ENCODE assay signal across 17 cellular contexts in the genomic region with DNA sequence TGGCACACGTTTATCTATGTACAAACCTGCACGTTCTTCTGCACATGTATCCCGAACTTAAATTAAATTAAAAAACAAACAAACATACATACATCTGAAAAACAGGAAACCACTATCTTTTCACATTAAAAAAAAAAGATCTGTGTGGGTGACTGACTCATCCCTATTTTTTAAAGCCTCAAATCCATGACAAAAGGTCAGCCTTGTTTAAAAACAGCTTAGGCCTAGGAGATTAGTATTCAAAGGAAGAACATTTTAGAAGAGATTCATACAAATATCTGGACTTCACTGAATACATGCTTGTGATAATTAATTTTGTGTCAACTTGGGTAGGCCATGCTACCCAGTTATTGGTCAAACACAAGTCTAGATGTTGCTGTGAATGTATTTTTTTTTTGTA.
"Had no signal": no experiment of that assay in that cellular context is flagged by ENCODE, and none has a peak within 500 bp of the region (broad histone marks: within the 10 kb centered on the region; RNA-seq: fewer than 3 reads in every experiment).

No MANE protein-coding gene starts in this region.

- H3K9me3 Mint-ChIP-seq: activated naive CD4-positive, alpha-beta T cell treated with anti-CD3 and anti-CD28 coated beads for 36 hours; activated naive CD8-positive, alpha-beta T cell treated with anti-CD3 and anti-CD28 coated beads, Interleukin-2, amount 50 U/mL, for 24 hours; memory B cell; T-helper 2 cell treated with Interferon-gamma antibody and Interleukin-4, amounts not matched to agents 5 μg/mL and 100 μg/mL, for 36 hours had no signal

- H3K4me3 ChIP-seq: cardiac muscle cell, tibial nerve had no signal

- H3K4me3 Mint-ChIP-seq: activated naive CD4-positive, alpha-beta T cell treated with anti-CD3 and anti-CD28 coated beads for 36 hours; activated naive CD8-positive, alpha-beta T cell treated with anti-CD3 and anti-CD28 coated beads, Interleukin-2, amount 50 U/mL, for 24 hours; memory B cell; T-helper 2 cell treated with Interferon-gamma antibody and Interleukin-4, amounts not matched to agents 5 μg/mL and 100 μg/mL, for 36 hours had no signal

- FAIRE-seq: endometrium, small intestine had no signal

- H3K9me3 ChIP-seq: tibial nerve had no signal

- H3K36me3 ChIP-seq: cardiac muscle cell, tibial nerve had no signal

- H3K27ac Mint-ChIP-seq: activated naive CD4-positive, alpha-beta T cell treated with anti-CD3 and anti-CD28 coated beads for 36 hours; memory B cell; T-helper 2 cell treated with Interferon-gamma antibody and Interleukin-4, amounts not matched to agents 5 μg/mL and 100 μg/mL, for 36 hours had no signal

- H3K36me3 Mint-ChIP-seq: memory B cell had no signal

- H3K27me3 Mint-ChIP-seq: activated naive CD8-positive, alpha-beta T cell treated with anti-CD3 and anti-CD28 coated beads, Interleukin-2, amount 50 U/mL, for 24 hours; memory B cell had no signal

- DNase-seq: activated CD4-positive, alpha-beta T cell treated with anti-CD3 and anti-CD28 coated beads, Interleukin-2, amount 50 U/mL, for 1 hour; activated naive CD4-positive, alpha-beta T cell treated with anti-CD3 and anti-CD28 coated beads for 36 hours; activated naive CD8-positive, alpha-beta T cell treated with anti-CD3 and anti-CD28 coated beads, Interleukin-2, amount 50 U/mL, for 24 hours; hippocampal formation; kidney glomerular epithelial cell; left ventricle myocardium superior; occipital lobe; small intestine; stimulated activated CD4-positive, alpha-beta T cell treated with anti-CD3 and anti-CD28 coated beads, Interleukin-4, amount 100 ng/mL, for 4 hours; stimulated activated CD8-positive, alpha-beta memory T cell treated with anti-CD3 and anti-CD28 coated beads, Interleukin-4, amount 100 ng/mL, for 48 hours; stimulated activated naive CD4-positive, alpha-beta T cell treated with Interleukin-2 at 50 U/mL for 16 hours; substantia nigra had no signal

- H3K27ac ChIP-seq: cardiac muscle cell, tibial nerve had no signal

- H3K27me3 ChIP-seq: cardiac muscle cell, tibial nerve had no signal

- ATAC-seq: activated naive CD8-positive, alpha-beta T cell treated with anti-CD3 and anti-CD28 coated beads, Interleukin-2, amount 50 U/mL, for 24 hours; left ventricle myocardium superior had no signal
